Comparison of ENCODE assay signal across 20 cellular contexts in the genomic region with DNA sequence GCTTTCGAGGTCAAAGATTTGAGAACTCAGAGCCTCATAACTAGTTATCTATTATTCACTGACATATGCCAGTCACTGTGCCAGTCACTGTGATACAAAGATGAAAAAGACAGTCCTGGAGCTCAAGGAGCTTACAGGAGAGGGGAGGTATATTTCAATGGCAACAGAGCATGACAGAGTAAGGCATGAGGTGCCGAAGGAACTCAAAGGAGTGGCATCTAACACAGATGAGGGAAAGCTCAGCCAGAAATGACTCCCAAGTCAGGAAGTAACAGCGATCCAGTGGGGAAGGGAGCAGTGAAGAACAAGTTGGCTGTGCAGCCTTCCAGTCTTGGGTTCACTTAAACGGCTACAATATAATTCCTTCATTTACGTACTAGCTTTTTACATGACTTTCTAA. TPM values are rescaled to one million over a fixed set of nuclear protein-coding genes. Genes with fewer than 3 reads are reported as not detected.
A peak's percentile ranks its signal among the peaks of the same experiment; 100 is the strongest.
DNase-seq lines count a peak whose midpoint lies in the region; ATAC-seq and FAIRE-seq lines count a peak whose summit lies in the region.
"Had no signal": no experiment of that assay in that cellular context is flagged by ENCODE, and none has a peak within 500 bp of the region (broad histone marks: within the 10 kb centered on the region; RNA-seq: fewer than 3 reads in every experiment).

No MANE protein-coding gene starts in this region.

- peaks cover 56% of the 10 kb centered on the region for H3K36me3 Mint-ChIP-seq in stimulated activated memory B cell treated with anti-CD40 and anti-IgM and Interleukin-4, amounts not matched to agents 10 μg/mL and 1 μg/mL and 100 μg/mL, for 72 hours

- intact Hi-C loops in sciatic nerve (cut with DNase I), result no loop called here

- peaks cover 3% of the 10 kb centered on the region for H3K9me3 ChIP-seq in SK-N-MC (ENCODE audit: low read depth, low read length)
- H3K9me3 ChIP-seq: ascending aorta had no signal

- H3K4me1 Mint-ChIP-seq in stimulated activated memory B cell treated with anti-CD40 and anti-IgM and Interleukin-4, amounts not matched to agents 10 μg/mL and 1 μg/mL and 100 μg/mL, for 72 hours, result peaks cover 55% of the 10 kb centered on the region

- ATAC-seq in stimulated activated memory B cell treated with anti-CD40 and anti-IgM and Interleukin-4, amounts not matched to agents 10 μg/mL and 1 μg/mL and 100 μg/mL, for 72 hours, result no peak
- ATAC-seq in sciatic nerve (no peak), GM18520 (IDR thresholded peaks at IDR 0.05; ENCODE audit: unreplicated experiment) (no peak)
- ATAC-seq: activated T-cell treated with anti-CD3 and anti-CD28 coated beads, Interleukin-2, amount 50 U/mL, for 4 hours had no signal

- H3K27me3 Mint-ChIP-seq in stimulated activated memory B cell treated with anti-CD40 and anti-IgM and Interleukin-4, amounts not matched to agents 10 μg/mL and 1 μg/mL and 100 μg/mL, for 72 hours, result no peaks in the 10 kb centered on the region
- H3K27me3 Mint-ChIP-seq: activated CD4-positive, alpha-beta memory T cell treated with anti-CD3 and anti-CD28 coated beads for 36 hours had no signal

- peak overlapping the region; percentile 4; the same call in 1 of the 2 replicates for H3K27ac ChIP-seq in SK-N-MC
- H3K27ac ChIP-seq: ascending aorta, GM23248, parathyroid adenoma had no signal

- H3K4me3 Mint-ChIP-seq in stimulated activated memory B cell treated with anti-CD40 and anti-IgM and Interleukin-4, amounts not matched to agents 10 μg/mL and 1 μg/mL and 100 μg/mL, for 72 hours, result no peak overlapping the region
- H3K4me3 Mint-ChIP-seq: activated CD4-positive, alpha-beta memory T cell treated with anti-CD3 and anti-CD28 coated beads for 36 hours; activated T-cell treated with anti-CD3 and anti-CD28 coated beads, Interleukin-2, amount 50 U/mL, for 4 hours had no signal

- DNase-seq in NCI-H510A treated with DMSO at 0.1 percent for 48 hours (lab: John Stamatoyannopoulos, UW), result peak; percentile 50
- DNase-seq in NCI-H510A (lab: John Stamatoyannopoulos, UW), result no peak
- no peak for DNase-seq in SK-N-MC (ENCODE audit: low read depth, low spot score)
- DNase-seq in kidney glomerular epithelial cell (lab: John Stamatoyannopoulos, UW), result peak; percentile 2
- DNase-seq in sciatic nerve (ENCODE audit: low spot score), result no peak
- DNase-seq in urothelium cell line (ENCODE audit: low spot score), result no peak
- DNase-seq: 8988T; activated CD4-positive, alpha-beta memory T cell treated with anti-CD3 and anti-CD28 coated beads for 36 hours; activated naive CD4-positive, alpha-beta T cell treated with anti-CD3 and anti-CD28 coated beads, Interleukin-2, amount 50 U/mL, for 16 hours; activated T-cell treated with anti-CD3 and anti-CD28 coated beads, Interleukin-2, amount 50 U/mL, for 4 hours; GM23248; NCI-H1694 treated with DMSO at 0.1 percent for 48 hours; SHP77 treated with DMSO at 0.1 percent for 48 hours; stimulated activated CD4-positive, alpha-beta T cell treated with anti-CD3 and anti-CD28 coated beads, Interleukin-4, amount 100 ng/mL, for 24 hours had no signal

- peak overlapping the region; percentile 13 for H3K9ac ChIP-seq in SK-N-MC (ENCODE audit: insufficient read length)
- H3K9ac ChIP-seq: GM23248, parathyroid adenoma had no signal

- H3K27ac Mint-ChIP-seq in stimulated activated memory B cell treated with anti-CD40 and anti-IgM and Interleukin-4, amounts not matched to agents 10 μg/mL and 1 μg/mL and 100 μg/mL, for 72 hours, result peak overlapping the region; percentile 66
- H3K27ac Mint-ChIP-seq: activated CD4-positive, alpha-beta memory T cell treated with anti-CD3 and anti-CD28 coated beads for 36 hours had no signal

- H3K9me3 Mint-ChIP-seq in stimulated activated memory B cell treated with anti-CD40 and anti-IgM and Interleukin-4, amounts not matched to agents 10 μg/mL and 1 μg/mL and 100 μg/mL, for 72 hours, result peaks cover 2% of the 10 kb centered on the region
- H3K9me3 Mint-ChIP-seq: activated CD4-positive, alpha-beta memory T cell treated with anti-CD3 and anti-CD28 coated beads for 36 hours; activated T-cell treated with anti-CD3 and anti-CD28 coated beads, Interleukin-2, amount 50 U/mL, for 4 hours had no signal

- no peak overlapping the region for H3K4me3 ChIP-seq in SK-N-MC
- H3K4me3 ChIP-seq: ascending aorta, GM23248, skin epidermis had no signal

- FAIRE-seq in urothelium cell line (lab: Jason Lieb, UNC), result no peak
- FAIRE-seq: frontal cortex had no signal

- peaks cover 38% of the 10 kb centered on the region for H3K36me3 ChIP-seq in SK-N-MC (ENCODE audit: insufficient read depth, low read length)

RNA-seq across cellular contexts. Expression of a gene that starts 46.6 kb away (rescaled TPM):
- total RNA-seq in sciatic nerve, result 25.3 TPM

Comparison
In these comparisons a context has a peak if more than half of its experiments do, and no peak if none do; other contexts are left out.
1. DNase-seq: peak in NCI-H510A treated with DMSO at 0.1 percent for 48 hours (single experiment) and kidney glomerular epithelial cell (single experiment); none in NCI-H510A (single experiment), SK-N-MC (single experiment), sciatic nerve (single experiment) and urothelium cell line (single experiment).